18 cellular contexts compared by ENCODE assay signal in genomic region chr1:155897746-155898145, GRCh38. TPM values are rescaled to one million over a fixed set of nuclear protein-coding genes. Genes with fewer than 3 reads are reported as not detected.
DNase-seq lines count a peak whose midpoint lies in the region; ATAC-seq and TF ChIP-seq lines count a peak whose summit lies in the region.
"Had no signal": no experiment of that assay in that cellular context is flagged by ENCODE, and none has a peak within 500 bp of the region (broad histone marks: within the 10 kb centered on the region; RNA-seq: fewer than 3 reads in every experiment).

No MANE protein-coding gene starts in this region.

- ATAC-seq in activated CD8-positive, alpha-beta memory T cell treated with anti-CD3 and anti-CD28 coated beads, Interleukin-2, amount 10 ng/mL, durations not matched to agents 7 days and 5 days = no peak
- ATAC-seq: K562 had no signal

- no peak overlapping the region for H3K4me2 ChIP-seq in SK-N-SH

- H3K36me3 ChIP-seq in SK-N-SH (replicated peaks in 1 of 2; ENCODE audit: control insufficient read depth in 1 of 2, insufficient read depth in 2 of 2, low read length in 1 of 2) = peaks cover 21 to 60% of the 10 kb centered on the region in 2 experiments

- no peak overlapping the region for H3K4me3 Mint-ChIP-seq in activated naive CD4-positive, alpha-beta T cell treated with anti-CD3 and anti-CD28 coated beads for 36 hours
- H3K4me3 Mint-ChIP-seq in chondrocyte (ENCODE audit: unreplicated experiment) (no peak overlapping the region), osteocyte (ENCODE audit: unreplicated experiment) (no peak overlapping the region)
- no peak overlapping the region for H3K4me3 Mint-ChIP-seq in activated CD8-positive, alpha-beta memory T cell treated with anti-CD3 and anti-CD28 coated beads, Interleukin-2, amount 10 ng/mL, durations not matched to agents 7 days and 5 days

- H3K36me3 Mint-ChIP-seq in activated naive CD4-positive, alpha-beta T cell treated with anti-CD3 and anti-CD28 coated beads for 36 hours (ENCODE audit: low read depth) = peaks cover 18% of the 10 kb centered on the region
- H3K36me3 Mint-ChIP-seq in chondrocyte (ENCODE audit: low read depth) (peaks cover 25% of the 10 kb centered on the region), osteocyte (ENCODE audit: unreplicated experiment) (peaks cover 34% of the 10 kb centered on the region)
- H3K36me3 Mint-ChIP-seq in activated CD8-positive, alpha-beta memory T cell treated with anti-CD3 and anti-CD28 coated beads, Interleukin-2, amount 10 ng/mL, durations not matched to agents 7 days and 5 days = peaks cover 28% of the 10 kb centered on the region

- peaks cover 39% of the 10 kb centered on the region for H3F3A ChIP-seq in SK-N-SH (replicated peaks; ENCODE audit: insufficient read depth)

- DNase-seq in activated naive CD4-positive, alpha-beta T cell treated with anti-CD3 and anti-CD28 coated beads for 36 hours = no peak
- DNase-seq in activated naive CD4-positive, alpha-beta T cell treated with Interleukin-2 at 50 U/mL for 16 hours = no peak
- DNase-seq in SK-N-SH (peak; percentile 43), chondrocyte (ENCODE audit: low spot score) (no peak), osteocyte (ENCODE audit: extremely low spot score, unreplicated experiment) (no peak), NOMO-1 treated with dmso at 0.1 percent for 144 hours (lab: John Stamatoyannopoulos, UW; ENCODE audit: unreplicated experiment) (no peak)
- DNase-seq in activated CD8-positive, alpha-beta memory T cell treated with anti-CD3 and anti-CD28 coated beads, Interleukin-2, amount 10 ng/mL, durations not matched to agents 7 days and 5 days = no peak
- DNase-seq: COR-L47; GF-D8; NCI-H1417; NCI-H187 treated with DMSO at 0.1 percent for 48 hours; NCI-H69; NK-92 treated with Interleukin-12 subunit alpha and Interleukin-12 subunit beta, amount 100 ng/mL, for 24 hours; OCI-M1 had no signal

- H3K27ac ChIP-seq in SK-N-SH (ENCODE audit: low read depth in 2 of 2, low read length in 1 of 2) = peak overlapping the region; percentile 8 to 56; a peak in 3 of 4 replicates

- intact Hi-C loops in activated naive CD4-positive, alpha-beta T cell treated with anti-CD3 and anti-CD28 coated beads for 36 hours (cut with micrococcal nuclease) = no loop called here

- POLR2A ChIA-PET in SK-N-SH (lab: Yijun Ruan, JAX) = interaction anchor here (1.5 kb wide), 1 partner anchor 41 kb away, joined by 3 read pairs; the partner anchor contains the start of gene GON4L

- no peak overlapping the region for H2AFZ ChIP-seq in SK-N-SH (ENCODE audit: low read depth)

- no peaks in the 10 kb centered on the region for H3K9me3 ChIP-seq in SK-N-SH
- H3K9me3 ChIP-seq: HAP-1 had no signal

- CTCF ChIA-PET in activated naive CD4-positive, alpha-beta T cell treated with anti-CD3 and anti-CD28 coated beads for 36 hours (lab: Charles Lee) = interaction anchor here (0.6 to 1.1 kb wide), 2 partner anchors 9 to 93 kb away, joined by 3 to 4 read pairs; no protein-coding TSS in a partner anchor
- CTCF ChIA-PET in SK-N-SH (lab: Yijun Ruan, JAX) = interaction anchor here (1.0 to 1.2 kb wide), 2 partner anchors 14 to 87 kb away, joined by 3 read pairs; no protein-coding TSS in a partner anchor
- CTCF ChIA-PET in activated CD8-positive, alpha-beta memory T cell treated with anti-CD3 and anti-CD28 coated beads, Interleukin-2, amount 10 ng/mL, durations not matched to agents 7 days and 5 days (lab: Charles Lee) = interaction anchor here (1.7 kb wide), 1 partner anchor 8 kb away, joined by 4 read pairs; no protein-coding TSS in a partner anchor

- no peaks in the 10 kb centered on the region for H3K9me2 ChIP-seq in SK-N-SH

- peaks cover 7% of the 10 kb centered on the region; the same call in 1 of the 2 replicates for H3K79me2 ChIP-seq in SK-N-SH (ENCODE audit: insufficient read depth)

- H3K27me3 Mint-ChIP-seq in activated naive CD4-positive, alpha-beta T cell treated with anti-CD3 and anti-CD28 coated beads for 36 hours (ENCODE audit: low read depth) = no peaks in the 10 kb centered on the region
- H3K27me3 Mint-ChIP-seq in chondrocyte (ENCODE audit: low read depth) (no peaks in the 10 kb centered on the region), osteocyte (ENCODE audit: unreplicated experiment) (no peaks in the 10 kb centered on the region)
- H3K27me3 Mint-ChIP-seq in activated CD8-positive, alpha-beta memory T cell treated with anti-CD3 and anti-CD28 coated beads, Interleukin-2, amount 10 ng/mL, durations not matched to agents 7 days and 5 days = no peaks in the 10 kb centered on the region

- WGBS in SK-N-SH (ENCODE audit: low lambda C conversion rate) = 31% methylated on average over 1 of the region's 1 CpG

- peaks cover 14% of the 10 kb centered on the region for H3K4me1 Mint-ChIP-seq in activated naive CD4-positive, alpha-beta T cell treated with anti-CD3 and anti-CD28 coated beads for 36 hours (ENCODE audit: low read depth)
- H3K4me1 Mint-ChIP-seq in chondrocyte (ENCODE audit: low read depth) (peaks cover 14% of the 10 kb centered on the region), osteocyte (ENCODE audit: unreplicated experiment) (peaks cover 15% of the 10 kb centered on the region)
- peaks cover 16% of the 10 kb centered on the region for H3K4me1 Mint-ChIP-seq in activated CD8-positive, alpha-beta memory T cell treated with anti-CD3 and anti-CD28 coated beads, Interleukin-2, amount 10 ng/mL, durations not matched to agents 7 days and 5 days

- no peaks in the 10 kb centered on the region for H3K27me3 ChIP-seq in SK-N-SH (ENCODE audit: insufficient read depth)

- H3K9ac ChIP-seq in SK-N-SH = no peak overlapping the region

- no peak for TF ChIP-seq RAD21 in SK-N-SH (IDR thresholded peaks at IDR 0.05; ENCODE audit: low read length)

- no peak for TF ChIP-seq EP300 in SK-N-SH (IDR thresholded peaks at IDR 0.05; ENCODE audit: borderline replicate concordance in 1 of 2, low read depth in 1 of 2, low read length in 1 of 2)

- H4K20me1 ChIP-seq in SK-N-SH (ENCODE audit: insufficient read depth) = no peaks in the 10 kb centered on the region

- H3K4me3 ChIP-seq in SK-N-SH (ENCODE audit: low read depth in 2 of 2, low read length in 1 of 2) = no peak overlapping the region
- H3K4me3 ChIP-seq: HAP-1, K562 had no signal

- no peaks in the 10 kb centered on the region for H3K9me3 Mint-ChIP-seq in activated naive CD4-positive, alpha-beta T cell treated with anti-CD3 and anti-CD28 coated beads for 36 hours
- H3K9me3 Mint-ChIP-seq in chondrocyte (ENCODE audit: low read depth) = no peaks in the 10 kb centered on the region
- no peaks in the 10 kb centered on the region for H3K9me3 Mint-ChIP-seq in osteocyte (ENCODE audit: unreplicated experiment)
- no peaks in the 10 kb centered on the region for H3K9me3 Mint-ChIP-seq in activated CD8-positive, alpha-beta memory T cell treated with anti-CD3 and anti-CD28 coated beads, Interleukin-2, amount 10 ng/mL, durations not matched to agents 7 days and 5 days (ENCODE audit: low read depth)

- no peak for TF ChIP-seq CTCF in SK-N-SH (IDR thresholded peaks at IDR 0.05)
- no peak for TF ChIP-seq CTCF in chondrocyte (IDR thresholded peaks at IDR 0.05)
- TF ChIP-seq CTCF in osteocyte (IDR thresholded peaks at IDR 0.05) = no peak

- peak overlapping the region; percentile 48 for H3K27ac Mint-ChIP-seq in activated naive CD4-positive, alpha-beta T cell treated with anti-CD3 and anti-CD28 coated beads for 36 hours
- peak overlapping the region; percentile 32 for H3K27ac Mint-ChIP-seq in chondrocyte (ENCODE audit: unreplicated experiment)
- peak overlapping the region; percentile 31 for H3K27ac Mint-ChIP-seq in osteocyte (ENCODE audit: unreplicated experiment)
- H3K27ac Mint-ChIP-seq in activated CD8-positive, alpha-beta memory T cell treated with anti-CD3 and anti-CD28 coated beads, Interleukin-2, amount 10 ng/mL, durations not matched to agents 7 days and 5 days = no peak overlapping the region

- H3K4me1 ChIP-seq in SK-N-SH (ENCODE audit: control insufficient read depth in 1 of 2, insufficient read depth in 2 of 2, low read depth in 1 of 2, low read length in 1 of 2) = peaks cover 5 to 16% of the 10 kb centered on the region in 2 experiments
- H3K4me1 ChIP-seq: HAP-1 had no signal

RNA-seq across cellular contexts. Expression of gene RIT1, which starts 13.4 kb away (rescaled TPM):
- total RNA-seq in activated naive CD4-positive, alpha-beta T cell treated with anti-CD3 and anti-CD28 coated beads for 36 hours = 10 to 100 TPM; 17.1 to 21.3 TPM
- 28.8 and 35.3 TPM in 2 replicates for polyA plus RNA-seq in SK-N-SH (2012; rRNA removed)
- polyA plus RNA-seq in SK-N-SH (2012; cell fraction: cytosol; rRNA removed) = 35.5 and 36.8 TPM in 2 replicates
- 18.0 and 29.0 TPM in 2 replicates for polyA plus RNA-seq in SK-N-SH (2012; cell fraction: nucleus; rRNA removed)
- total RNA-seq in chondrocyte (39.8 to 52.2 TPM (median 51.4 TPM) in 3 replicates), osteocyte (43.1 and 45.6 TPM in 2 replicates)
- total RNA-seq in activated CD8-positive, alpha-beta memory T cell treated with anti-CD3 and anti-CD28 coated beads, Interleukin-2, amount 10 ng/mL, durations not matched to agents 7 days and 5 days = 10 to 100 TPM; 24.0 to 24.7 TPM

RNA-seq across cellular contexts. Expression of gene KHDC4, which starts 36.5 kb away (rescaled TPM):
- 10 to 100 TPM; 82.3 to 87.2 TPM for total RNA-seq in activated naive CD4-positive, alpha-beta T cell treated with anti-CD3 and anti-CD28 coated beads for 36 hours
- polyA plus RNA-seq in SK-N-SH (2012; rRNA removed) = 43.1 and 94.4 TPM in 2 replicates
- 24.6 and 27.2 TPM in 2 replicates for polyA plus RNA-seq in SK-N-SH (2012; cell fraction: cytosol; rRNA removed)
- polyA plus RNA-seq in SK-N-SH (2012; cell fraction: nucleus; rRNA removed) = 176 and 362 TPM in 2 replicates
- total RNA-seq in chondrocyte (32.3 to 43.2 TPM (median 35.2 TPM) in 3 replicates), osteocyte (48.8 and 53.7 TPM in 2 replicates)
- 10 to 100 TPM; 80.2 to 99.4 TPM for total RNA-seq in activated CD8-positive, alpha-beta memory T cell treated with anti-CD3 and anti-CD28 coated beads, Interleukin-2, amount 10 ng/mL, durations not matched to agents 7 days and 5 days

RNA-seq across cellular contexts. Expression of gene SYT11, which starts 38.4 kb away (rescaled TPM):
- 1 to 10 TPM; 6.3 to 7.0 TPM for total RNA-seq in activated naive CD4-positive, alpha-beta T cell treated with anti-CD3 and anti-CD28 coated beads for 36 hours
- 26.7 and 37.0 TPM in 2 replicates for polyA plus RNA-seq in SK-N-SH (2012; rRNA removed)
- 27.3 and 31.5 TPM in 2 replicates for polyA plus RNA-seq in SK-N-SH (2012; cell fraction: cytosol; rRNA removed)
- 18.5 and 34.6 TPM in 2 replicates for polyA plus RNA-seq in SK-N-SH (2012; cell fraction: nucleus; rRNA removed)
- 3.4 to 5.3 TPM (median 4.9 TPM) in 3 replicates for total RNA-seq in chondrocyte
- 5.3 TPM in 2 replicates for total RNA-seq in osteocyte
- 10 to 100 TPM; 17.1 to 29.9 TPM for total RNA-seq in activated CD8-positive, alpha-beta memory T cell treated with anti-CD3 and anti-CD28 coated beads, Interleukin-2, amount 10 ng/mL, durations not matched to agents 7 days and 5 days

RNA-seq across cellular contexts. Expression of gene GON4L, which starts 40.7 kb away (rescaled TPM):
- 10 to 100 TPM; 36.6 to 37.1 TPM for total RNA-seq in activated naive CD4-positive, alpha-beta T cell treated with anti-CD3 and anti-CD28 coated beads for 36 hours
- 16.5 and 24.6 TPM in 2 replicates for polyA plus RNA-seq in SK-N-SH (2012; rRNA removed)
- 12.1 and 12.3 TPM in 2 replicates for polyA plus RNA-seq in SK-N-SH (2012; cell fraction: cytosol; rRNA removed)
- 59.9 and 75.9 TPM in 2 replicates for polyA plus RNA-seq in SK-N-SH (2012; cell fraction: nucleus; rRNA removed)
- 40.1 to 46.9 TPM (median 46.5 TPM) in 3 replicates for total RNA-seq in chondrocyte
- 56.3 and 57.0 TPM in 2 replicates for total RNA-seq in osteocyte
- total RNA-seq in activated CD8-positive, alpha-beta memory T cell treated with anti-CD3 and anti-CD28 coated beads, Interleukin-2, amount 10 ng/mL, durations not matched to agents 7 days and 5 days = 10 to 100 TPM; 71.0 to 91.9 TPM

RNA-seq across cellular contexts. Expression of gene RXFP4, which starts 43.7 kb away (rescaled TPM):
- under 1 TPM in 1 of 2 experiments, not detected in 1; 0.29 TPM for total RNA-seq in activated naive CD4-positive, alpha-beta T cell treated with anti-CD3 and anti-CD28 coated beads for 36 hours
- not detected in 2 replicates for polyA plus RNA-seq in SK-N-SH (2012; rRNA removed)
- polyA plus RNA-seq in SK-N-SH (2012; cell fraction: cytosol; rRNA removed) = not detected in 2 replicates
- polyA plus RNA-seq in SK-N-SH (2012; cell fraction: nucleus; rRNA removed) = not detected in 2 replicates
- total RNA-seq in chondrocyte = not detected in 3 replicates
- not detected in 2 replicates for total RNA-seq in osteocyte
- not detected for total RNA-seq in activated CD8-positive, alpha-beta memory T cell treated with anti-CD3 and anti-CD28 coated beads, Interleukin-2, amount 10 ng/mL, durations not matched to agents 7 days and 5 days
- total RNA-seq: Daoy, RPMI7951 had no signal
- polyA plus RNA-seq: K562 had no signal
